ENCODE assay signal across 1 cellular context in genomic region chr15:96331141-96331941, GRCh38.
TF ChIP-seq lines count a peak whose summit lies in the region.

No MANE protein-coding gene starts in this region.

TF ChIP-seq in K562, 482 proteins besides CTCF, POLR2A, EP300 and RAD21 (continued from another document and continues in another):
- peak; percentile 38 to 57; a peak in 3 of 4 replicates for TF ChIP-seq UBTF (IDR thresholded peaks at IDR 0.05; ENCODE audit: borderline replicate concordance in 1 of 2, low read depth in 2 of 2, low read length in 2 of 2)
- TF ChIP-seq KDM4B (IDR thresholded peaks at IDR 0.05; ENCODE audit: borderline replicate concordance in 2 of 2, low read depth in 1 of 2): no peak
- no peak for TF ChIP-seq ZNF511 (CRISPR knock-in tag; IDR thresholded peaks at IDR 0.05)
- no peak for TF ChIP-seq RCOR1 (IDR thresholded peaks at IDR 0.05; ENCODE audit: borderline replicate concordance in 1 of 2, low read depth in 2 of 2, low read length in 2 of 2)
- no peak for TF ChIP-seq ZBTB5 (IDR thresholded peaks at IDR 0.05)
- no peak for TF ChIP-seq ZNF134 (CRISPR knock-in tag; conservative IDR thresholded peaks at IDR 0.05)
- no peak for TF ChIP-seq ZNF449 (CRISPR knock-in tag; IDR thresholded peaks at IDR 0.05)
- TF ChIP-seq HIVEP1 (CRISPR knock-in tag; IDR thresholded peaks at IDR 0.05): no peak
- TF ChIP-seq ZNF696 (CRISPR knock-in tag; conservative IDR thresholded peaks at IDR 0.05): no peak
- TF ChIP-seq ATF4 (CRISPR knock-in tag; IDR thresholded peaks at IDR 0.05): no peak
- no peak for TF ChIP-seq E2F8 (IDR thresholded peaks at IDR 0.05; ENCODE audit: low read depth, partially characterized antibody)
- TF ChIP-seq HNRNPK (IDR thresholded peaks at IDR 0.05; ENCODE audit: low read depth, low read length, poor library complexity, severe bottlenecking): no peak
- peak; percentile 71 for TF ChIP-seq TAF1 (IDR thresholded peaks at IDR 0.05; ENCODE audit: control insufficient read depth, extremely low read depth, insufficient read depth, low read length, severe bottlenecking)
- peak; percentile 23; the same call in 1 of the 2 replicates for TF ChIP-seq ARID1B (IDR thresholded peaks at IDR 0.05)
- no peak for TF ChIP-seq ZNF184 (CRISPR knock-in tag; IDR thresholded peaks at IDR 0.05)
- no peak for TF ChIP-seq ELK3 (CRISPR knock-in tag; IDR thresholded peaks at IDR 0.05)
- TF ChIP-seq SPI1 (IDR thresholded peaks at IDR 0.05; ENCODE audit: borderline replicate concordance, low read depth, low read length): no peak
- TF ChIP-seq POLR2B (IDR thresholded peaks at IDR 0.05; ENCODE audit: low read depth, partially characterized antibody): peak; percentile 38
- no peak for TF ChIP-seq ZNF609 (CRISPR knock-in tag; IDR thresholded peaks at IDR 0.05; ENCODE audit: borderline replicate concordance)
- TF ChIP-seq SRSF7 (optimal IDR thresholded peaks at IDR 0.05; ENCODE audit: low read depth, low read length): no peak
- TF ChIP-seq CHD2 (IDR thresholded peaks at IDR 0.05; ENCODE audit: low read depth, low read length): no peak
- no peak for TF ChIP-seq ZNF197 (CRISPR knock-in tag; IDR thresholded peaks at IDR 0.05; ENCODE audit: low read depth)
- TF ChIP-seq ZNF140 (CRISPR knock-in tag; IDR thresholded peaks at IDR 0.05): no peak
- no peak for TF ChIP-seq YBX1 (IDR thresholded peaks at IDR 0.05)
- no peak for TF ChIP-seq RUNX1 (IDR thresholded peaks at IDR 0.05; ENCODE audit: low read depth)
- no peak for TF ChIP-seq TAF9B (IDR thresholded peaks at IDR 0.05; ENCODE audit: partially characterized antibody)
- no peak for TF ChIP-seq GATAD2B (IDR thresholded peaks at IDR 0.05; ENCODE audit: borderline replicate concordance)
- no peak for TF ChIP-seq ZNF232 (CRISPR knock-in tag; IDR thresholded peaks at IDR 0.05)
- no peak for TF ChIP-seq ARID4B (CRISPR knock-in tag; IDR thresholded peaks at IDR 0.05)
- no peak for TF ChIP-seq MBD1 (CRISPR knock-in tag; IDR thresholded peaks at IDR 0.05)
- peak; percentile 67 for TF ChIP-seq BRD9 (IDR thresholded peaks at IDR 0.05; ENCODE audit: low read depth, partially characterized antibody)
